In genomic region chr11:67364169-67364568, GRCh38 we compare ENCODE assay signal across 19 cellular contexts. TPM values are rescaled to one million over a fixed set of nuclear protein-coding genes. Genes with fewer than 3 reads are reported as not detected.
"Had no signal": no experiment of that assay in that cellular context is flagged by ENCODE, and none has a peak within 500 bp of the region (broad histone marks: within the 10 kb centered on the region; RNA-seq: fewer than 3 reads in every experiment).

No MANE protein-coding gene starts in this region.

- H3K27me3 Mint-ChIP-seq: activated CD4-positive, alpha-beta memory T cell treated with anti-CD3 and anti-CD28 coated beads for 36 hours had no signal

- H3K4me2 ChIP-seq: neural progenitor cell had no signal

- H3K27ac Mint-ChIP-seq: activated CD4-positive, alpha-beta memory T cell treated with anti-CD3 and anti-CD28 coated beads for 36 hours; neural progenitor cell; T-helper 2 cell treated with Interferon-gamma antibody and Interleukin-4, amounts not matched to agents 5 μg/mL and 100 μg/mL, for 36 hours had no signal

- H3K27me3 ChIP-seq: heart right ventricle, left lung, neural progenitor cell, pancreas, tibial artery, vagina had no signal

- H3K9ac ChIP-seq: neural progenitor cell had no signal

- ATAC-seq: heart right ventricle, left lung, pancreas had no signal

- FAIRE-seq: colon, frontal cortex, keratinocyte, pancreas had no signal

- H3K4me1 ChIP-seq: pancreas had no signal

- H3K9me3 ChIP-seq: heart right ventricle, left lung, pancreas, tibial artery, vagina had no signal

- H3K36me3 Mint-ChIP-seq: activated CD4-positive, alpha-beta memory T cell treated with anti-CD3 and anti-CD28 coated beads for 36 hours had no signal

- H3K27ac ChIP-seq: heart right ventricle, left lung, neural progenitor cell, pancreas, tibial artery had no signal

- H3K4me3 ChIP-seq: heart right ventricle, left lung, neural progenitor cell, pancreas, tibial artery, vagina had no signal

- H3K9me3 Mint-ChIP-seq: activated CD4-positive, alpha-beta memory T cell treated with anti-CD3 and anti-CD28 coated beads for 36 hours; T-helper 2 cell treated with Interferon-gamma antibody and Interleukin-4, amounts not matched to agents 5 μg/mL and 100 μg/mL, for 36 hours had no signal

- DNase-seq: activated CD4-positive, alpha-beta memory T cell treated with anti-CD3 and anti-CD28 coated beads for 36 hours; activated CD4-positive, alpha-beta T cell treated with anti-CD3 and anti-CD28 coated beads for 1 hour; activated CD8-positive, alpha-beta memory T cell treated with anti-CD3 and anti-CD28 coated beads, Interleukin-2, amount 50 U/mL, for 4 hours; activated naive CD4-positive, alpha-beta T cell; aorta; heart right ventricle; left lung; mesenchymal stem cell; pancreas; stimulated activated CD4-positive, alpha-beta T cell treated with anti-CD3 and anti-CD28 coated beads, Interleukin-4, amount 100 ng/mL, for 4 hours; tibial artery had no signal

- H3K4me3 Mint-ChIP-seq: activated CD4-positive, alpha-beta memory T cell treated with anti-CD3 and anti-CD28 coated beads for 36 hours; neural progenitor cell; T-helper 2 cell treated with Interferon-gamma antibody and Interleukin-4, amounts not matched to agents 5 μg/mL and 100 μg/mL, for 36 hours had no signal

- H3K36me3 ChIP-seq: neural progenitor cell, pancreas, vagina had no signal

RNA-seq across cellular contexts. Expression of gene TBC1D10C, which starts 39.7 kb away (rescaled TPM):
- total RNA-seq: fibroblast of lung, frontal cortex, renal cortical epithelial cell had no signal
- polyA plus RNA-seq: keratinocyte had no signal
